Comparison of ENCODE assay signal across 19 cellular contexts in genomic region chr5:163659568-163659902, GRCh38.
"Had no signal": no experiment of that assay in that cellular context is flagged by ENCODE, and none has a peak within 500 bp of the region (broad histone marks: within the 10 kb centered on the region; RNA-seq: fewer than 3 reads in every experiment).

No MANE protein-coding gene starts in this region.

- H3K9me3 ChIP-seq: mucosa of descending colon, neutrophil, right atrium auricular region, sigmoid colon, stomach, thyroid gland had no signal

- H3K4me1 ChIP-seq: heart left ventricle, right atrium auricular region, stomach, thyroid gland had no signal

- H3K27me3 ChIP-seq: dorsolateral prefrontal cortex, heart left ventricle, neutrophil, right atrium auricular region, sigmoid colon, stomach, thyroid gland had no signal

- H3K36me3 ChIP-seq: heart left ventricle, neutrophil, right atrium auricular region, sigmoid colon, stomach, thyroid gland had no signal

- FAIRE-seq: urothelium cell line had no signal

- DNase-seq: cortex of kidney; dorsolateral prefrontal cortex; effector CD8-positive, alpha-beta T cell; foreskin melanocyte; heart left ventricle; hippocampal formation; kidney glomerular epithelial cell; mucosa of descending colon; naive thymus-derived CD8-positive, alpha-beta T cell; posterior cingulate gyrus; sigmoid colon; stimulated activated naive CD4-positive, alpha-beta T cell; stomach; substantia nigra; thyroid gland had no signal

- ATAC-seq: heart left ventricle; naive thymus-derived CD8-positive, alpha-beta T cell had no signal

- H3K27ac ChIP-seq: dorsolateral prefrontal cortex, heart left ventricle, neutrophil, right atrium auricular region, sigmoid colon, skin epidermis, stomach, thyroid gland had no signal

- H3K4me3 ChIP-seq: dorsolateral prefrontal cortex, heart left ventricle, mucosa of descending colon, right atrium auricular region, sigmoid colon, skin epidermis, stomach, thyroid gland had no signal
